16 cellular contexts compared by ENCODE assay signal in the genomic region with DNA sequence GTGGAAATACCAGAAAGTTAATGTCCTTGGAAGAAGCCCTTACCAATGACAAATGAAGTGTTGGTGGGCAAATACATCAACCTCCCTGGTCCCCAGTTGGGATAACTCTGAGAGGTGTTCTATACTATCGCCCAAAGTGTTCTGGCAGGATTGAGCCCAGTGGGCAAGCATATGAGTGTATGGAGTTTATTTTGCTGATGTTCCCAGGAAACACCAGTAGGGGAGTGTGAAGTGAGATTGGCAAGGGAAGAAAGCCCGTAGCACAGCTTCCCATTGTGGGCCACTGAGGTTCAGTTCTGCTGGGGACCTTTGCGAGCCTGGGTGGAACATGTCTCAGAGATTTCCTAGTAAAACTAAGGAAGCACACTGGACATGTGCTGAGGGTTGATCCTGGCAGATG.
"Had no signal": no experiment of that assay in that cellular context is flagged by ENCODE, and none has a peak within 500 bp of the region (broad histone marks: within the 10 kb centered on the region; RNA-seq: fewer than 3 reads in every experiment).

No MANE protein-coding gene starts in this region.

- H3K4me3 ChIP-seq: right atrium auricular region, sigmoid colon, skin epidermis, stomach, thoracic aorta, transverse colon had no signal

- H3K4me1 ChIP-seq: foreskin keratinocyte, right atrium auricular region, sigmoid colon, stomach, transverse colon had no signal

- H3K27me3 ChIP-seq: foreskin keratinocyte, right atrium auricular region, sigmoid colon, transverse colon had no signal

- H3K27ac ChIP-seq: foreskin keratinocyte, right atrium auricular region, sigmoid colon, skin epidermis, stomach, thoracic aorta, transverse colon had no signal

- ATAC-seq: foreskin keratinocyte; naive thymus-derived CD4-positive, alpha-beta T cell; stimulated activated naive B cell treated with anti-CD40 and anti-IgM and Interleukin-4, amounts not matched to agents 10 μg/mL and 1 μg/mL and 100 μg/mL, for 72 hours had no signal

- H3K36me3 ChIP-seq: right atrium auricular region, sigmoid colon, stomach, thoracic aorta, transverse colon had no signal

- H3K9me3 ChIP-seq: right atrium auricular region, sigmoid colon, stomach, thoracic aorta, transverse colon had no signal

- FAIRE-seq: islet of Langerhans had no signal

- DNase-seq: effector memory CD4-positive, alpha-beta T cell; foreskin keratinocyte; kidney glomerular epithelial cell; naive thymus-derived CD4-positive, alpha-beta T cell; nephron progenitor cell; sigmoid colon; stimulated activated CD4-positive, alpha-beta T cell treated with anti-CD3 and anti-CD28 coated beads, Interleukin-2, amount 100 ng/mL, for 24 hours; stimulated activated CD4-positive, alpha-beta T cell treated with anti-CD3 and anti-CD28 coated beads, Interleukin-4, amount 100 ng/mL, for 4 hours; stimulated activated naive B cell treated with anti-CD40 and anti-IgM and Interleukin-4, amounts not matched to agents 10 μg/mL and 1 μg/mL and 100 μg/mL, for 72 hours; stomach; substantia nigra; transverse colon had no signal
